Comparison of ENCODE assay signal across 25 cellular contexts in the genomic region with DNA sequence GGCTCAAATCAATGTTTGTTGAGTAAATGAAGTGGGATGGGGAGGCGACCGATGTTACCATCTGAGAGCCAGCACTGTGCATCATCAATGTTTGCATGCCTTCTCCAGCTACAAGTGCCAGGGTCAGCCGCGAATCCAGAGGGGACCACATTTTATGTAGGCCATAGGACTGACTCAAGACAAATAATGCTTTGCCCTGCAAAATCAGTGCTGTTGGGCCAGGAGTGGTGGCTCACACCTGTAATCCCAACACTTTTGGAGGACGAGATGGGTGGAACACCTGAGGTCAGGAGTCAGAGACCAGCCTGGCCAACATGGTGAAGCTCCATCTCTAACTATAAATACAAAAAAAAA. TPM values are rescaled to one million over a fixed set of nuclear protein-coding genes. Genes with fewer than 3 reads are reported as not detected.
DNase-seq lines count a peak whose midpoint lies in the region; ATAC-seq and TF ChIP-seq lines count a peak whose summit lies in the region.
"Had no signal": no experiment of that assay in that cellular context is flagged by ENCODE, and none has a peak within 500 bp of the region (broad histone marks: within the 10 kb centered on the region; RNA-seq: fewer than 3 reads in every experiment).

No MANE protein-coding gene starts in this region.

- H3K27ac ChIP-seq in right cardiac atrium (ENCODE audit: low read length) (peak overlapping the region; percentile 8), heart right ventricle (no peak overlapping the region), neuronal stem cell (replicated peaks; ENCODE audit: low read length) (no peak overlapping the region), MM.1S (ENCODE audit: low read length) (no peak overlapping the region)
- H3K27ac ChIP-seq: parathyroid adenoma, right lobe of liver had no signal

- peaks cover 83% of the 10 kb centered on the region for H3K4me1 Mint-ChIP-seq in dendritic cell treated with granulocyte-macrophage colony-stimulating factor and Interleukin-4, amounts not matched to agents 40 ng/mL and 50 ng/mL, for 4 days (ENCODE audit: low read depth)
- H3K4me1 Mint-ChIP-seq: CD8-positive, alpha-beta memory T cell had no signal

- 69% methylated on average over 5 of the region's 5 CpGs for WGBS in right cardiac atrium
- WGBS in heart right ventricle, 2 donors = 84 to 90% methylated on average over 5 of the region's 5 CpGs
- no CpG with 5 or more reads among the region's 5 CpGs for WGBS in neuronal stem cell (ENCODE audit: extremely low coverage in 2 of 2, insufficient read length in 2 of 2, insufficient replicate concordance in 1 of 2), 2 donors

- TF ChIP-seq CTCF in heart right ventricle (IDR thresholded peaks at IDR 0.05) (no peak), MM.1S (IDR thresholded peaks at IDR 0.05; ENCODE audit: low read length) (no peak)

- H3K9me3 ChIP-seq in right cardiac atrium (ENCODE audit: control insufficient read depth, low read length) (no peaks in the 10 kb centered on the region), heart right ventricle (no peaks in the 10 kb centered on the region), neuronal stem cell (replicated peaks in 1 of 2; ENCODE audit: control insufficient read depth in 2 of 2, insufficient read depth in 1 of 2, low read depth in 1 of 2, low read length in 2 of 2) (no peaks in the 10 kb centered on the region), MM.1S (replicated peaks; ENCODE audit: insufficient read depth, low read length) (no peaks in the 10 kb centered on the region)
- H3K9me3 ChIP-seq: mucosa of descending colon, right lobe of liver had no signal

- DNase-seq in right cardiac atrium (no peak), heart right ventricle (no peak), neuronal stem cell (ENCODE audit: low spot score) (no peak), MM.1S (no peak)
- no peak for DNase-seq in central memory CD4-positive, alpha-beta T cell
- DNase-seq: activated CD4-positive, alpha-beta memory T cell treated with anti-CD3 and anti-CD28 coated beads, Interleukin-2, amount 10 ng/mL, durations not matched to agents 7 days and 5 days; activated CD8-positive, alpha-beta memory T cell treated with anti-CD3 and anti-CD28 coated beads, Interleukin-2, amount 50 U/mL, for 48 hours; amygdala; CD8-positive, alpha-beta memory T cell; cortex of kidney; mucosa of descending colon; NCI-H1105 treated with DMSO at 0.1 percent for 48 hours; NCI-H1930; NCI-H524; right lobe of liver; stimulated activated CD4-positive, alpha-beta T cell treated with anti-CD3 and anti-CD28 coated beads, Interleukin-12 subunit alpha, Interleukin-12 subunit beta, amount 100 ng/mL, for 4 hours; stimulated activated CD4-positive, alpha-beta T cell treated with anti-CD3 and anti-CD28 coated beads, Interleukin-4, amount 100 ng/mL, for 24 hours had no signal

- H3K9me2 ChIP-seq in MM.1S (replicated peaks; ENCODE audit: insufficient read depth, low read length) = no peaks in the 10 kb centered on the region

- H3F3A ChIP-seq in MM.1S (ENCODE audit: insufficient read depth, low read length) = no peaks in the 10 kb centered on the region

- no peaks in the 10 kb centered on the region for H3K27me3 ChIP-seq in right cardiac atrium (ENCODE audit: control insufficient read depth, insufficient read depth)
- H3K27me3 ChIP-seq in heart right ventricle = no peaks in the 10 kb centered on the region
- H3K27me3 ChIP-seq in neuronal stem cell (ENCODE audit: control insufficient read depth in 3 of 3, insufficient read depth in 3 of 3, low read depth in 1 of 3, low read length in 3 of 3) = peaks cover 0 to 20% (median 0%) of the 10 kb centered on the region in 3 experiments
- H3K27me3 ChIP-seq in MM.1S (replicated peaks; ENCODE audit: insufficient read depth, low read length) = no peaks in the 10 kb centered on the region
- H3K27me3 ChIP-seq: right lobe of liver had no signal

- no peak overlapping the region for H2BK15ac ChIP-seq in neuronal stem cell (ENCODE audit: low read length)

- peaks cover 8% of the 10 kb centered on the region for H3K4me1 ChIP-seq in right cardiac atrium (ENCODE audit: control insufficient read depth, insufficient read depth, low read length)
- H3K4me1 ChIP-seq in heart right ventricle = peaks cover 12 to 83% (median 27%) of the 10 kb centered on the region in 9 donors
- H3K4me1 ChIP-seq in neuronal stem cell (ENCODE audit: control insufficient read depth in 2 of 2, insufficient read depth in 1 of 2, low read depth in 1 of 2, low read length in 2 of 2) = peaks cover 0 to 6% of the 10 kb centered on the region in 2 donors
- H3K4me1 ChIP-seq in MM.1S (ENCODE audit: low read length) = peaks cover 4% of the 10 kb centered on the region

- H3K9me3 Mint-ChIP-seq in dendritic cell treated with granulocyte-macrophage colony-stimulating factor and Interleukin-4, amounts not matched to agents 40 ng/mL and 50 ng/mL, for 4 days = no peaks in the 10 kb centered on the region
- H3K9me3 Mint-ChIP-seq: activated CD4-positive, alpha-beta memory T cell treated with anti-CD3 and anti-CD28 coated beads, Interleukin-2, amount 10 ng/mL, durations not matched to agents 7 days and 5 days; activated naive CD4-positive, alpha-beta T cell treated with anti-CD3 and anti-CD28 coated beads, Interleukin-2, amount 50 U/mL, for 24 hours; activated T-helper 17 cell treated with anti-CD3 and anti-CD28 coated beads, Interleukin-2, amount 50 U/mL, for 72 hours; CD8-positive, alpha-beta memory T cell; nephron; stimulated activated effector memory CD8-positive, alpha-beta T cell treated with anti-CD3 and anti-CD28 coated beads, Interleukin-12 subunit alpha, Interleukin-12 subunit beta, amount 100 ng/mL, for 72 hours had no signal

- H3K4me2 ChIP-seq in neuronal stem cell (ENCODE audit: insufficient read depth, low read length, poor library complexity, severe bottlenecking) (no peak overlapping the region), MM.1S (ENCODE audit: low read depth, low read length) (no peak overlapping the region)

- no peaks in the 10 kb centered on the region for H3K36me3 Mint-ChIP-seq in dendritic cell treated with granulocyte-macrophage colony-stimulating factor and Interleukin-4, amounts not matched to agents 40 ng/mL and 50 ng/mL, for 4 days (ENCODE audit: low read depth)
- H3K36me3 Mint-ChIP-seq: activated naive CD4-positive, alpha-beta T cell treated with anti-CD3 and anti-CD28 coated beads, Interleukin-2, amount 50 U/mL, for 24 hours; CD8-positive, alpha-beta memory T cell had no signal

- ATAC-seq in right cardiac atrium (no peak), heart right ventricle (no peak), GM18873 (IDR thresholded peaks at IDR 0.05; ENCODE audit: low FRiP score, unreplicated experiment) (no peak), GM18502 (IDR thresholded peaks at IDR 0.05; ENCODE audit: poor library complexity, unreplicated experiment) (no peak)
- ATAC-seq: mucosa of descending colon, right lobe of liver had no signal

- H2BK5ac ChIP-seq in neuronal stem cell (ENCODE audit: low read length) = no peak overlapping the region

- H3K4me3 Mint-ChIP-seq in dendritic cell treated with granulocyte-macrophage colony-stimulating factor and Interleukin-4, amounts not matched to agents 40 ng/mL and 50 ng/mL, for 4 days = no peak overlapping the region
- H3K4me3 Mint-ChIP-seq: activated CD4-positive, alpha-beta memory T cell treated with anti-CD3 and anti-CD28 coated beads, Interleukin-2, amount 10 ng/mL, durations not matched to agents 7 days and 5 days; activated naive CD4-positive, alpha-beta T cell treated with anti-CD3 and anti-CD28 coated beads, Interleukin-2, amount 50 U/mL, for 24 hours; activated T-helper 17 cell treated with anti-CD3 and anti-CD28 coated beads, Interleukin-2, amount 50 U/mL, for 72 hours; CD8-positive, alpha-beta memory T cell; stimulated activated effector memory CD8-positive, alpha-beta T cell treated with anti-CD3 and anti-CD28 coated beads, Interleukin-12 subunit alpha, Interleukin-12 subunit beta, amount 100 ng/mL, for 72 hours had no signal

- H3K23ac ChIP-seq in neuronal stem cell (ENCODE audit: low read depth, low read length, poor library complexity) = no peak overlapping the region

- no peak overlapping the region for H3K14ac ChIP-seq in neuronal stem cell (ENCODE audit: low read length)

- H4K91ac ChIP-seq in neuronal stem cell (ENCODE audit: low read depth, low read length, poor library complexity) = no peak overlapping the region

- H4K8ac ChIP-seq in neuronal stem cell (ENCODE audit: low read depth, low read length) = no peak overlapping the region

- no peaks in the 10 kb centered on the region for H3K79me1 ChIP-seq in neuronal stem cell (ENCODE audit: low read depth, low read length)

- no peak overlapping the region for H3K4me3 ChIP-seq in right cardiac atrium (ENCODE audit: low read length)
- H3K4me3 ChIP-seq in heart right ventricle = no peak overlapping the region
- no peak overlapping the region for H3K4me3 ChIP-seq in neuronal stem cell (ENCODE audit: low read length in 2 of 2)
- H3K4me3 ChIP-seq in MM.1S (ENCODE audit: low read length) = no peak overlapping the region
- H3K4me3 ChIP-seq: mucosa of descending colon, right lobe of liver had no signal

- no peaks in the 10 kb centered on the region for H3K36me3 ChIP-seq in heart right ventricle
- H3K36me3 ChIP-seq in neuronal stem cell (replicated peaks in 1 of 2; ENCODE audit: control insufficient read depth in 2 of 2, insufficient read depth in 2 of 2, low read length in 2 of 2) = no peaks in the 10 kb centered on the region
- no peaks in the 10 kb centered on the region for H3K36me3 ChIP-seq in MM.1S (replicated peaks; ENCODE audit: insufficient read depth, low read length)
- H3K36me3 ChIP-seq: right lobe of liver had no signal

- H2BK12ac ChIP-seq in neuronal stem cell (ENCODE audit: low read length) = no peak overlapping the region

- no peak overlapping the region for H2BK120ac ChIP-seq in neuronal stem cell (ENCODE audit: low read depth, low read length)

- no peaks in the 10 kb centered on the region for H3K27me3 Mint-ChIP-seq in dendritic cell treated with granulocyte-macrophage colony-stimulating factor and Interleukin-4, amounts not matched to agents 40 ng/mL and 50 ng/mL, for 4 days
- H3K27me3 Mint-ChIP-seq: activated naive CD4-positive, alpha-beta T cell treated with anti-CD3 and anti-CD28 coated beads, Interleukin-2, amount 50 U/mL, for 24 hours had no signal

- H2AK5ac ChIP-seq in neuronal stem cell (ENCODE audit: low read depth, low read length) = no peak overlapping the region

- H2AFZ ChIP-seq in neuronal stem cell (ENCODE audit: low read length) (peak overlapping the region; percentile 55), MM.1S (ENCODE audit: low read length) (no peak overlapping the region)
- H2AFZ ChIP-seq: parathyroid adenoma had no signal

- no peak overlapping the region for H3K18ac ChIP-seq in neuronal stem cell (ENCODE audit: low read length)

- intact Hi-C loops in right cardiac atrium (cut with DNase I) (loop anchor here (5.0 to 10.0 kb wide), 6 partner anchors 54 to 412 kb away; a partner anchor contains a TSS), heart right ventricle (cut with DNase I) (loop anchor here in 6 of 10 donors (5.0 to 10.0 kb wide), 6 partner anchors 52 to 214 kb away; a partner anchor contains a TSS)
- intact Hi-C loops in dendritic cell treated with granulocyte-macrophage colony-stimulating factor and Interleukin-4, amounts not matched to agents 40 ng/mL and 50 ng/mL, for 4 days (cut with micrococcal nuclease) = no loop called here

- H3K4ac ChIP-seq in neuronal stem cell (ENCODE audit: low read length) = no peak overlapping the region

- peak overlapping the region; percentile 96 for H3K27ac Mint-ChIP-seq in dendritic cell treated with granulocyte-macrophage colony-stimulating factor and Interleukin-4, amounts not matched to agents 40 ng/mL and 50 ng/mL, for 4 days
- H3K27ac Mint-ChIP-seq: activated CD4-positive, alpha-beta memory T cell treated with anti-CD3 and anti-CD28 coated beads, Interleukin-2, amount 10 ng/mL, durations not matched to agents 7 days and 5 days; activated naive CD4-positive, alpha-beta T cell treated with anti-CD3 and anti-CD28 coated beads, Interleukin-2, amount 50 U/mL, for 24 hours; activated T-helper 17 cell treated with anti-CD3 and anti-CD28 coated beads, Interleukin-2, amount 50 U/mL, for 72 hours; stimulated activated effector memory CD8-positive, alpha-beta T cell treated with anti-CD3 and anti-CD28 coated beads, Interleukin-12 subunit alpha, Interleukin-12 subunit beta, amount 100 ng/mL, for 72 hours had no signal

- no peaks in the 10 kb centered on the region for H3K79me2 ChIP-seq in MM.1S (ENCODE audit: low read length)
- H3K79me2 ChIP-seq: parathyroid adenoma had no signal

- H3K9ac ChIP-seq in neuronal stem cell (ENCODE audit: low read depth, low read length, poor library complexity) = no peak overlapping the region
- H3K9ac ChIP-seq in MM.1S (ENCODE audit: low read length) = no peak overlapping the region
- H3K9ac ChIP-seq: parathyroid adenoma had no signal

- H4K20me1 ChIP-seq in MM.1S (ENCODE audit: insufficient read depth, low read length) = no peaks in the 10 kb centered on the region

RNA-seq across cellular contexts. Expression of a gene that starts 53.1 kb away (rescaled TPM):
- 100 to 1,000 TPM in 1 of 4 donors, 10 to 100 TPM in 3; 74.6 to 130 (median 91.7) TPM for total RNA-seq in right cardiac atrium
- polyA plus RNA-seq in right cardiac atrium = 65.6 TPM
- total RNA-seq in heart right ventricle = 10 to 100 TPM; 50.0 to 94.2 (median 60.5) TPM
- polyA plus RNA-seq in heart right ventricle = 100 to 1,000 TPM in 1 of 2 donors, 10 to 100 TPM in 1; 42.5 to 125 TPM
- 142 TPM for polyA plus RNA-seq in neuronal stem cell (2013, experiment 1 of 2)
- polyA plus RNA-seq in neuronal stem cell (2013, experiment 2 of 2) = 142 TPM
